21 cellular contexts compared by ENCODE assay signal in genomic region chr1:186662752-186663151, GRCh38. TPM values are rescaled to one million over a fixed set of nuclear protein-coding genes. Genes with fewer than 3 reads are reported as not detected.
A peak's percentile ranks its signal among the peaks of the same experiment; 100 is the strongest.
DNase-seq lines count a peak whose midpoint lies in the region; ATAC-seq and TF ChIP-seq lines count a peak whose summit lies in the region.
"Had no signal": no experiment of that assay in that cellular context is flagged by ENCODE, and none has a peak within 500 bp of the region (broad histone marks: within the 10 kb centered on the region; RNA-seq: fewer than 3 reads in every experiment).

No MANE protein-coding gene starts in this region.

- H3K4me3 ChIP-seq in breast epithelium (no peak overlapping the region), fibroblast of pulmonary artery (replicated peaks; ENCODE audit: low read depth, low read length) (no peak overlapping the region)
- H3K4me3 ChIP-seq: heart left ventricle, psoas muscle had no signal

- H3K4me1 Mint-ChIP-seq in MCF 10A (ENCODE audit: insufficient read depth, unreplicated experiment): peaks cover 11% of the 10 kb centered on the region
- H3K4me1 Mint-ChIP-seq in effector memory CD8-positive, alpha-beta T cell (ENCODE audit: low read depth in 2 of 2): no peaks in the 10 kb centered on the region
- H3K4me1 Mint-ChIP-seq: CD4-positive, CD25-positive, alpha-beta regulatory T cell; nephron progenitor cell had no signal

- H3K4me3 Mint-ChIP-seq in MCF 10A (ENCODE audit: unreplicated experiment): no peak overlapping the region
- no peak overlapping the region for H3K4me3 Mint-ChIP-seq in effector memory CD8-positive, alpha-beta T cell
- H3K4me3 Mint-ChIP-seq: CD4-positive, CD25-positive, alpha-beta regulatory T cell; nephron progenitor cell had no signal

- H3K9me3 Mint-ChIP-seq in MCF 10A (ENCODE audit: unreplicated experiment): peaks cover 8% of the 10 kb centered on the region
- peaks cover 4 to 8% of the 10 kb centered on the region in 2 donors for H3K9me3 Mint-ChIP-seq in effector memory CD8-positive, alpha-beta T cell
- H3K9me3 Mint-ChIP-seq: activated T-helper 2 cell treated with anti-CD3 and anti-CD28 coated beads, Interferon-gamma antibody, Interleukin-2, Interleukin-4, amounts not matched to agents 10 μg/mL and 5 μg/mL and 100 μg/mL, durations not matched to agents 14 hours and 24 hours and 36 hours; nephron progenitor cell had no signal

- H3K36me3 Mint-ChIP-seq in MCF 10A (ENCODE audit: insufficient read depth, unreplicated experiment): no peaks in the 10 kb centered on the region
- H3K36me3 Mint-ChIP-seq in effector memory CD8-positive, alpha-beta T cell (ENCODE audit: insufficient read depth): no peaks in the 10 kb centered on the region
- H3K36me3 Mint-ChIP-seq: CD4-positive, CD25-positive, alpha-beta regulatory T cell had no signal

- no peaks in the 10 kb centered on the region for H3K4me1 ChIP-seq in breast epithelium
- H3K4me1 ChIP-seq: psoas muscle had no signal

- H3K27me3 ChIP-seq in breast epithelium: no peaks in the 10 kb centered on the region
- H3K27me3 ChIP-seq: heart left ventricle had no signal

- ATAC-seq in effector memory CD8-positive, alpha-beta T cell (replicated peaks): no peak
- ATAC-seq: HCT116, heart left ventricle, psoas muscle had no signal

- POLR2A ChIA-PET in MCF 10A (lab: Yijun Ruan, JAX): interaction anchor here (0.5 to 1.5 kb wide), 4 partner anchors 8 to 28 kb away, joined by 3 to 6 read pairs (median 4); partner anchors contain the start of gene PTGS2

- no peak overlapping the region for H3K27ac ChIP-seq in breast epithelium
- H3K27ac ChIP-seq: heart left ventricle, psoas muscle had no signal

- CTCF ChIA-PET in MCF 10A (lab: Yijun Ruan, JAX): interaction anchor here (0.6 to 1.4 kb wide), 4 partner anchors 8 to 57 kb away, joined by 3 to 4 read pairs (median 3); partner anchors contain the start of gene PTGS2

- no peaks in the 10 kb centered on the region for H3K27me3 Mint-ChIP-seq in MCF 10A (ENCODE audit: insufficient read depth, unreplicated experiment)
- H3K27me3 Mint-ChIP-seq in effector memory CD8-positive, alpha-beta T cell: no peaks in the 10 kb centered on the region

- no TSS peak for BruUV-seq in MCF 10A (replicated peaks; lab: Mats Ljungman, UMichigan)

- peak; percentile 61 for DNase-seq in MCF 10A (ENCODE audit: unreplicated experiment)
- DNase-seq in breast epithelium (ENCODE audit: low spot score in 2 of 2): no peak
- DNase-seq in amniotic epithelial cell (ENCODE audit: low read depth): peak; percentile 87
- DNase-seq in fibroblast of pulmonary artery (ENCODE audit: low read depth): peak; percentile 83
- DNase-seq in NCI-H524 treated with DMSO at 0.1 percent for 48 hours (lab: John Stamatoyannopoulos, UW): no peak
- no peak for DNase-seq in effector memory CD8-positive, alpha-beta T cell
- no peak for DNase-seq in putamen (ENCODE audit: low spot score)
- DNase-seq in NCI-H446 (lab: John Stamatoyannopoulos, UW): no peak
- DNase-seq: 8988T; activated CD4-positive, alpha-beta T cell treated with anti-CD3 and anti-CD28 coated beads for 1 hour; CD4-positive, CD25-positive, alpha-beta regulatory T cell; heart left ventricle; kidney; NCI-H187; NCI-H510A; nephron progenitor cell; psoas muscle; stimulated activated naive CD4-positive, alpha-beta T cell; trophoblast cell had no signal

- H3K27ac Mint-ChIP-seq in MCF 10A (ENCODE audit: low read depth, unreplicated experiment): no peak overlapping the region
- no peak overlapping the region for H3K27ac Mint-ChIP-seq in effector memory CD8-positive, alpha-beta T cell
- H3K27ac Mint-ChIP-seq: activated T-helper 2 cell treated with anti-CD3 and anti-CD28 coated beads, Interferon-gamma antibody, Interleukin-2, Interleukin-4, amounts not matched to agents 10 μg/mL and 5 μg/mL and 100 μg/mL, durations not matched to agents 14 hours and 24 hours and 36 hours; CD4-positive, CD25-positive, alpha-beta regulatory T cell; nephron progenitor cell had no signal

- no peak for TF ChIP-seq POLR2A in breast epithelium (IDR thresholded peaks at IDR 0.05)

- no peaks in the 10 kb centered on the region for H3K9me3 ChIP-seq in breast epithelium
- H3K9me3 ChIP-seq: psoas muscle had no signal

- intact Hi-C loops in MCF 10A (cut with micrococcal nuclease) (no loop called here), breast epithelium (cut with DNase I; ENCODE audit: low total_unique reads) (no loop called here)

- TF ChIP-seq CTCF in MCF 10A (IDR thresholded peaks at IDR 0.05; ENCODE audit: unreplicated experiment) (no peak), breast epithelium (IDR thresholded peaks at IDR 0.05) (no peak), fibroblast of pulmonary artery (IDR thresholded peaks at IDR 0.05; ENCODE audit: low read length, missing control alignments) (no peak)

- H3K36me3 ChIP-seq in breast epithelium: no peaks in the 10 kb centered on the region
- H3K36me3 ChIP-seq: heart left ventricle had no signal

RNA-seq across cellular contexts. Expression of gene PTGS2, which starts 17.5 kb away (rescaled TPM):
- total RNA-seq in MCF 10A (2022): 6.0 and 17.6 TPM in 2 replicates
- 1 to 10 TPM; 1.3 to 7.6 (median 1.6) TPM for total RNA-seq in breast epithelium

Comparison
In these comparisons a context has a peak if more than half of its experiments do, and no peak if none do; other contexts are left out.
1. DNase-seq: peak in MCF 10A (single experiment), amniotic epithelial cell (single experiment) and fibroblast of pulmonary artery (single experiment); none in breast epithelium (0 of 2), NCI-H524 treated with DMSO at 0.1 percent for 48 hours (single experiment), effector memory CD8-positive, alpha-beta T cell (0 of 3), putamen (single experiment) and NCI-H446 (0 of 2).